15 cellular contexts compared by ENCODE assay signal in genomic region chr12:49451468-49452259, GRCh38.
DNase-seq lines count a peak whose midpoint lies in the region; ATAC-seq, FAIRE-seq and TF ChIP-seq lines count a peak whose summit lies in the region.
"Had no signal": no experiment of that assay in that cellular context is flagged by ENCODE, and none has a peak within 500 bp of the region (broad histone marks: within the 10 kb centered on the region; RNA-seq: fewer than 3 reads in every experiment).

No MANE protein-coding gene starts in this region.

- peak overlapping the region; percentile 72 for H3K27ac Mint-ChIP-seq in activated CD8-positive, alpha-beta memory T cell treated with anti-CD3 and anti-CD28 coated beads, Interleukin-2, amount 10 ng/mL, durations not matched to agents 7 days and 5 days
- H3K27ac Mint-ChIP-seq: T-helper 17 cell had no signal

- H3K4me1 Mint-ChIP-seq in activated CD8-positive, alpha-beta memory T cell treated with anti-CD3 and anti-CD28 coated beads, Interleukin-2, amount 10 ng/mL, durations not matched to agents 7 days and 5 days = peaks cover 15% of the 10 kb centered on the region

- DNase-seq in activated CD8-positive, alpha-beta memory T cell treated with anti-CD3 and anti-CD28 coated beads, Interleukin-2, amount 10 ng/mL, durations not matched to agents 7 days and 5 days = no peak
- DNase-seq in activated CD8-positive, alpha-beta memory T cell treated with anti-CD3 and anti-CD28 coated beads for 24 hours = no peak
- DNase-seq in fibroblast of villous mesenchyme (ENCODE audit: low read depth) = peak; percentile 41
- DNase-seq in urothelium cell line (ENCODE audit: low spot score) = no peak
- DNase-seq in cerebellar cortex (ENCODE audit: low spot score) = no peak
- no peak for DNase-seq in NCI-H2029 treated with DMSO at 0.1 percent for 48 hours (lab: John Stamatoyannopoulos, UW)
- DNase-seq: ACHN, DMS153, kidney, NCI-H1436 treated with DMSO at 0.1 percent for 48 hours, nucleus accumbens, T-helper 17 cell, tibial artery had no signal

- H3K4me3 Mint-ChIP-seq in activated CD8-positive, alpha-beta memory T cell treated with anti-CD3 and anti-CD28 coated beads, Interleukin-2, amount 10 ng/mL, durations not matched to agents 7 days and 5 days = no peak overlapping the region
- H3K4me3 Mint-ChIP-seq: T-helper 17 cell had no signal

- TF ChIP-seq CTCF in fibroblast of villous mesenchyme (IDR thresholded peaks at IDR 0.05; ENCODE audit: insufficient read depth, low read depth, low read length) = no peak

- H3K9me3 Mint-ChIP-seq in activated CD8-positive, alpha-beta memory T cell treated with anti-CD3 and anti-CD28 coated beads, Interleukin-2, amount 10 ng/mL, durations not matched to agents 7 days and 5 days (ENCODE audit: low read depth) = no peaks in the 10 kb centered on the region

- H3K27me3 Mint-ChIP-seq in activated CD8-positive, alpha-beta memory T cell treated with anti-CD3 and anti-CD28 coated beads, Interleukin-2, amount 10 ng/mL, durations not matched to agents 7 days and 5 days = no peaks in the 10 kb centered on the region
- H3K27me3 Mint-ChIP-seq: T-helper 17 cell had no signal

- no peak overlapping the region for H3K4me3 ChIP-seq in fibroblast of villous mesenchyme (ENCODE audit: low read depth, low read length)
- H3K4me3 ChIP-seq: tibial artery had no signal

- CTCF ChIA-PET in activated CD8-positive, alpha-beta memory T cell treated with anti-CD3 and anti-CD28 coated beads, Interleukin-2, amount 10 ng/mL, durations not matched to agents 7 days and 5 days (lab: Charles Lee) = interaction anchor here (0.8 to 2.2 kb wide), 4 partner anchors 9 to 109 kb away, joined by 3 to 7 read pairs (median 4); no protein-coding TSS in a partner anchor

- peaks cover 10% of the 10 kb centered on the region for H3K36me3 Mint-ChIP-seq in activated CD8-positive, alpha-beta memory T cell treated with anti-CD3 and anti-CD28 coated beads, Interleukin-2, amount 10 ng/mL, durations not matched to agents 7 days and 5 days

- no peak for FAIRE-seq in urothelium cell line (lab: Jason Lieb, UNC)
- FAIRE-seq: kidney had no signal

- peak; percentile 89 for ATAC-seq in activated CD8-positive, alpha-beta memory T cell treated with anti-CD3 and anti-CD28 coated beads, Interleukin-2, amount 10 ng/mL, durations not matched to agents 7 days and 5 days
- peak; percentile 81 for ATAC-seq in GM21423 (IDR thresholded peaks at IDR 0.05; ENCODE audit: unreplicated experiment)
- ATAC-seq in HG03135 (IDR thresholded peaks at IDR 0.05; ENCODE audit: unreplicated experiment) = peak; percentile 85
- ATAC-seq: T-helper 17 cell had no signal
